Comparison of ENCODE assay signal across 24 cellular contexts in genomic region chr3:125191730-125192129, GRCh38. TPM values are rescaled to one million over a fixed set of nuclear protein-coding genes. Genes with fewer than 3 reads are reported as not detected.
DNase-seq lines count a peak whose midpoint lies in the region; ATAC-seq and TF ChIP-seq lines count a peak whose summit lies in the region.
"Had no signal": no experiment of that assay in that cellular context is flagged by ENCODE, and none has a peak within 500 bp of the region (broad histone marks: within the 10 kb centered on the region; RNA-seq: fewer than 3 reads in every experiment).

No MANE protein-coding gene starts in this region.

- H4K8ac ChIP-seq in mesendoderm (ENCODE audit: low read depth, low read length): no peak overlapping the region

- H3K27ac ChIP-seq in OCI-LY3 (ENCODE audit: low read length): no peak overlapping the region
- peak overlapping the region; percentile 36 for H3K27ac ChIP-seq in mesendoderm (ENCODE audit: low read depth, low read length)
- H3K27ac ChIP-seq in SK-N-SH (ENCODE audit: low read depth in 2 of 2, low read length in 1 of 2): no peak overlapping the region
- no peak overlapping the region for H3K27ac ChIP-seq in SJCRH30
- H3K27ac ChIP-seq: esophagus squamous epithelium, left ventricle myocardium inferior, prostate gland, stomach had no signal

- no peak overlapping the region for H2BK120ac ChIP-seq in mesendoderm (ENCODE audit: low read depth, low read length)

- H2AK5ac ChIP-seq in mesendoderm (ENCODE audit: low read length): no peak overlapping the region

- TF ChIP-seq RAD21 in SK-N-SH (IDR thresholded peaks at IDR 0.05; ENCODE audit: low read length): no peak

- H3K9me3 ChIP-seq in OCI-LY3 (ENCODE audit: insufficient read depth, low read length) (no peaks in the 10 kb centered on the region), SK-N-SH (no peaks in the 10 kb centered on the region), SJCRH30 (replicated peaks) (no peaks in the 10 kb centered on the region)
- H3K9me3 ChIP-seq: esophagus squamous epithelium, left ventricle myocardium inferior, prostate gland, stomach had no signal

- no peak overlapping the region for H3K23ac ChIP-seq in mesendoderm (ENCODE audit: low read length)

- POLR2A ChIA-PET in SK-N-SH (lab: Yijun Ruan, JAX): no interaction called here

- H3K4me2 ChIP-seq in OCI-LY3 (ENCODE audit: low read length): peak overlapping the region; percentile 71
- no peak overlapping the region for H3K4me2 ChIP-seq in mesendoderm (ENCODE audit: low read length)
- no peak overlapping the region for H3K4me2 ChIP-seq in SK-N-SH

- peak overlapping the region; percentile 27; the same call in 1 of the 2 replicates for H3K9ac ChIP-seq in OCI-LY3 (ENCODE audit: low read length)
- no peak overlapping the region for H3K9ac ChIP-seq in mesendoderm (ENCODE audit: low read length)
- H3K9ac ChIP-seq in SK-N-SH: no peak overlapping the region

- H3K27me3 ChIP-seq in OCI-LY3 (ENCODE audit: low read depth, low read length): peaks cover 9% of the 10 kb centered on the region; the same call in 1 of the 2 replicates
- no peaks in the 10 kb centered on the region for H3K27me3 ChIP-seq in mesendoderm (ENCODE audit: insufficient read depth, low read length, poor library complexity)
- no peaks in the 10 kb centered on the region for H3K27me3 ChIP-seq in SK-N-SH (ENCODE audit: insufficient read depth)
- H3K27me3 ChIP-seq in SJCRH30: no peaks in the 10 kb centered on the region
- H3K27me3 ChIP-seq: esophagus squamous epithelium, stomach had no signal

- H4K5ac ChIP-seq in mesendoderm (ENCODE audit: low read length): no peak overlapping the region

- CTCF ChIA-PET in SK-N-SH (lab: Yijun Ruan, JAX): no interaction called here

- no CpG with 5 or more reads among the region's 7 CpGs for WGBS in mesendoderm (ENCODE audit: extremely low coverage, insufficient coverage, low lambda C conversion rate)
- 89% methylated on average over 7 of the region's 7 CpGs for WGBS in SK-N-SH (ENCODE audit: low lambda C conversion rate)

- no peak overlapping the region for H3K56ac ChIP-seq in mesendoderm (ENCODE audit: low read length)

- H3K36me3 ChIP-seq in OCI-LY3 (replicated peaks; ENCODE audit: low read depth, low read length) (no peaks in the 10 kb centered on the region), mesendoderm (ENCODE audit: control insufficient read depth, insufficient read depth, low read length) (no peaks in the 10 kb centered on the region), SK-N-SH (replicated peaks in 1 of 2; ENCODE audit: control insufficient read depth in 1 of 2, insufficient read depth in 2 of 2, low read length in 1 of 2) (no peaks in the 10 kb centered on the region), SJCRH30 (no peaks in the 10 kb centered on the region)
- H3K36me3 ChIP-seq: left ventricle myocardium inferior, prostate gland had no signal

- TF ChIP-seq CTCF in OCI-LY3 (IDR thresholded peaks at IDR 0.05; ENCODE audit: low read depth, low read length) (no peak), SK-N-SH (IDR thresholded peaks at IDR 0.05) (no peak)

- H2BK5ac ChIP-seq in mesendoderm (ENCODE audit: low read length): peak overlapping the region; percentile 1

- H2AFZ ChIP-seq in OCI-LY3 (ENCODE audit: low read depth, low read length): peak overlapping the region; percentile 91
- H2AFZ ChIP-seq in SK-N-SH (ENCODE audit: low read depth): no peak overlapping the region

- H3K4ac ChIP-seq in mesendoderm (ENCODE audit: low read depth, low read length): no peak overlapping the region

- H3K4me3 ChIP-seq in OCI-LY3 (ENCODE audit: low read length) (peak overlapping the region; percentile 46), mesendoderm (ENCODE audit: low read length) (no peak overlapping the region), SK-N-SH (ENCODE audit: low read depth in 2 of 2, low read length in 1 of 2) (no peak overlapping the region), SJCRH30 (no peak overlapping the region)
- H3K4me3 ChIP-seq: esophagus squamous epithelium, left ventricle myocardium inferior, prostate gland, smooth muscle cell, stomach had no signal

- H3K79me2 ChIP-seq in OCI-LY3 (ENCODE audit: low read length): no peaks in the 10 kb centered on the region
- H3K79me2 ChIP-seq in mesendoderm (ENCODE audit: control insufficient read depth, insufficient read depth, low read length): no peaks in the 10 kb centered on the region
- H3K79me2 ChIP-seq in SK-N-SH (ENCODE audit: insufficient read depth): no peaks in the 10 kb centered on the region

- H2BK15ac ChIP-seq in mesendoderm (replicated peaks; ENCODE audit: low read depth): no peak overlapping the region

- H3K4me1 ChIP-seq in OCI-LY3 (ENCODE audit: low read length) (peaks cover 33% of the 10 kb centered on the region), mesendoderm (ENCODE audit: control insufficient read depth, low read depth, low read length) (peaks cover 24% of the 10 kb centered on the region), SK-N-SH (ENCODE audit: control insufficient read depth in 1 of 2, insufficient read depth in 2 of 2, low read depth in 1 of 2, low read length in 1 of 2) (peaks cover 0 to 11% of the 10 kb centered on the region in 2 experiments; a peak in 1 of 4 replicates), SJCRH30 (no peaks in the 10 kb centered on the region; the same call in 1 of the 2 replicates)
- H3K4me1 ChIP-seq: prostate gland had no signal

- no peak for TF ChIP-seq EP300 in SK-N-SH (IDR thresholded peaks at IDR 0.05; ENCODE audit: borderline replicate concordance in 1 of 2, low read depth in 1 of 2, low read length in 1 of 2)

- ATAC-seq in GM18858 (IDR thresholded peaks at IDR 0.05; ENCODE audit: unreplicated experiment) (peak; percentile 6), GM21786 (IDR thresholded peaks at IDR 0.05; ENCODE audit: unreplicated experiment) (peak; percentile 10), HG03378 (IDR thresholded peaks at IDR 0.05; ENCODE audit: unreplicated experiment) (no peak)
- ATAC-seq: activated naive CD8-positive, alpha-beta T cell treated with anti-CD3 and anti-CD28 coated beads, Interleukin-2, amount 50 U/mL, for 24 hours had no signal

- H3F3A ChIP-seq in SK-N-SH (replicated peaks; ENCODE audit: insufficient read depth): no peaks in the 10 kb centered on the region

- H4K20me1 ChIP-seq in OCI-LY3 (ENCODE audit: insufficient read depth, low read length) (no peaks in the 10 kb centered on the region), SK-N-SH (ENCODE audit: insufficient read depth) (no peaks in the 10 kb centered on the region)

- peak overlapping the region; percentile 71 for H3K18ac ChIP-seq in mesendoderm (ENCODE audit: low read length)

- DNase-seq in mesendoderm: no peak
- DNase-seq in GM19238 (ENCODE audit: insufficient read length, low spot score): no peak
- DNase-seq in SK-N-SH: no peak
- DNase-seq in SJCRH30: no peak
- DNase-seq: activated CD4-positive, alpha-beta T cell treated with anti-CD3 and anti-CD28 coated beads, Interleukin-2, amount 50 U/mL, for 1 hour; activated CD8-positive, alpha-beta memory T cell treated with anti-CD3 and anti-CD28 coated beads, Interleukin-2, amount 50 U/mL, for 48 hours; activated effector memory CD4-positive, alpha-beta T cell treated with anti-CD3 and anti-CD28 coated beads, Interleukin-2, amount 50 U/mL, for 16 hours; activated naive CD8-positive, alpha-beta T cell treated with anti-CD3 and anti-CD28 coated beads, Interleukin-2, amount 50 U/mL, for 24 hours; CD4-positive, alpha-beta memory T cell; DMS153; effector memory CD4-positive, alpha-beta T cell; esophagus squamous epithelium; left ventricle myocardium inferior; NCI-H1417; NCI-H774; stimulated activated CD4-positive, alpha-beta T cell treated with anti-CD3 and anti-CD28 coated beads, Interleukin-2, amount 100 ng/mL, for 48 hours; stomach had no signal

- H3K79me1 ChIP-seq in mesendoderm (ENCODE audit: low read length): no peaks in the 10 kb centered on the region

- no peaks in the 10 kb centered on the region for H3K9me2 ChIP-seq in SK-N-SH

TF ChIP-seq in SK-N-SH, 30 proteins besides CTCF, POLR2A, EP300 and RAD21 (continues in another document):
- TF ChIP-seq FOSL2 (IDR thresholded peaks at IDR 0.05; ENCODE audit: borderline replicate concordance, low read depth) (no peak), TCF12 (IDR thresholded peaks at IDR 0.05) (no peak), MEF2A (IDR thresholded peaks at IDR 0.05; ENCODE audit: borderline replicate concordance, low read depth) (no peak), SMC3 (IDR thresholded peaks at IDR 0.05; ENCODE audit: low read depth, low read length) (no peak), POLR2AphosphoS5 (IDR thresholded peaks at IDR 0.05; ENCODE audit: low read depth, low read length) (no peak), RFX5 (IDR thresholded peaks at IDR 0.05; ENCODE audit: low read length) (no peak), RXRA (IDR thresholded peaks at IDR 0.05; ENCODE audit: borderline replicate concordance, low read depth) (no peak), GATA2 (CRISPR knock-in tag; IDR thresholded peaks at IDR 0.05) (no peak)
- TF ChIP-seq, protein P1, sequence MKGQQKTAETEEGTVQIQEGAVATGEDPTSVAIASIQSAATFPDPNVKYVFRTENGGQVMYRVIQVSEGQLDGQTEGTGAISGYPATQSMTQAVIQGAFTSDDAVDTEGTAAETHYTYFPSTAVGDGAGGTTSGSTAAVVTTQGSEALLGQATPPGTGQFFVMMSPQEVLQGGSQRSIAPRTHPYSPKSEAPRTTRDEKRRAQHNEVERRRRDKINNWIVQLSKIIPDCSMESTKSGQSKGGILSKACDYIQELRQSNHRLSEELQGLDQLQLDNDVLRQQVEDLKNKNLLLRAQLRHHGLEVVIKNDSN (IDR thresholded peaks at IDR 0.05; ENCODE audit: borderline replicate concordance, low read depth): no peak

RNA-seq across cellular contexts. Expression of gene SLC12A8, which starts 20.8 kb away (rescaled TPM):
- polyA plus RNA-seq in mesendoderm (2013, experiment 1 of 2): 10.7 TPM
- polyA plus RNA-seq in mesendoderm (2013, experiment 2 of 2): 9.8 TPM
- polyA plus RNA-seq in SK-N-SH (2012; rRNA removed): 7.5 and 13.2 TPM in 2 replicates
- polyA plus RNA-seq in SK-N-SH (2012; cell fraction: cytosol; rRNA removed): 6.1 and 6.6 TPM in 2 replicates
- polyA plus RNA-seq in SK-N-SH (2012; cell fraction: nucleus; rRNA removed): 23.0 and 26.6 TPM in 2 replicates
- total RNA-seq in SJCRH30 (2014; rRNA removed; shearing (Covaris generic)): 3.6 and 3.7 TPM in 2 replicates
- total RNA-seq: CD4-positive, alpha-beta memory T cell; left ventricle myocardium inferior; mononuclear cell had no signal
- polyA plus RNA-seq: CD4-positive, alpha-beta memory T cell had no signal
